Comparison of ENCODE assay signal across 25 cellular contexts in genomic region chr7:68671046-68671445, GRCh38.
"Had no signal": no experiment of that assay in that cellular context is flagged by ENCODE, and none has a peak within 500 bp of the region (broad histone marks: within the 10 kb centered on the region; RNA-seq: fewer than 3 reads in every experiment).

No MANE protein-coding gene starts in this region.

- H3K27ac ChIP-seq: lower lobe of right lung, pancreas, prostate gland, right lobe of liver, skin epidermis, stomach, testis, thyroid gland, transverse colon, upper lobe of left lung, vagina had no signal

- ATAC-seq: lower lobe of right lung; naive thymus-derived CD8-positive, alpha-beta T cell; right lobe of liver; stimulated activated naive B cell treated with anti-CD40 and anti-IgM and Interleukin-4, amounts not matched to agents 10 μg/mL and 1 μg/mL and 100 μg/mL, for 72 hours; stimulated activated naive CD8-positive, alpha-beta T cell treated with anti-CD3 and anti-CD28 coated beads, Interleukin-15, Interleukin-2, amounts not matched to agents 100 U/mL and 50 U/mL, for 24 hours had no signal

- H3K36me3 ChIP-seq: lower lobe of right lung, pancreas, prostate gland, right lobe of liver, stomach, thyroid gland, transverse colon, upper lobe of left lung, vagina had no signal

- H3K9me3 ChIP-seq: pancreas, prostate gland, right lobe of liver, testis, thyroid gland, vagina had no signal

- H3K4me3 ChIP-seq: lower lobe of right lung, pancreas, prostate gland, right lobe of liver, skin epidermis, stomach, testis, thyroid gland, transverse colon, upper lobe of left lung, vagina had no signal

- DNase-seq: hippocampal formation; kidney glomerular epithelial cell; lower lobe of right lung; mammary epithelial cell; mesenchymal stem cell; naive thymus-derived CD8-positive, alpha-beta T cell; nucleus accumbens; pancreas; posterior cingulate gyrus; retina; right lobe of liver; stimulated activated CD4-positive, alpha-beta T cell treated with anti-CD3 and anti-CD28 coated beads, Interleukin-12 subunit alpha, Interleukin-12 subunit beta, amount 100 ng/mL, for 4 hours; stimulated activated CD4-positive, alpha-beta T cell treated with anti-CD3 and anti-CD28 coated beads, Interleukin-15, amount 100 ng/mL, for 24 hours; stimulated activated CD4-positive, alpha-beta T cell treated with anti-CD3 and anti-CD28 coated beads, Interleukin-2, amount 100 ng/mL, for 24 hours; stimulated activated CD4-positive, alpha-beta T cell treated with anti-CD3 and anti-CD28 coated beads, Interleukin-4, amount 100 ng/mL, for 1 hour; stimulated activated naive B cell treated with anti-CD40 and anti-IgM and Interleukin-4, amounts not matched to agents 10 μg/mL and 1 μg/mL and 100 μg/mL, for 72 hours; stimulated activated naive CD8-positive, alpha-beta T cell treated with anti-CD3 and anti-CD28 coated beads, Interleukin-15, Interleukin-2, amounts not matched to agents 100 U/mL and 50 U/mL, for 24 hours; stomach; testis; thyroid gland; transverse colon; upper lobe of left lung had no signal

- H3K4me1 ChIP-seq: lower lobe of right lung, pancreas, prostate gland, right lobe of liver, stomach, testis, thyroid gland, upper lobe of left lung had no signal

- H3K27me3 ChIP-seq: right lobe of liver, stomach, testis, thyroid gland, upper lobe of left lung, vagina had no signal
